Comparison of ENCODE assay signal across 2 cellular contexts in the genomic region with DNA sequence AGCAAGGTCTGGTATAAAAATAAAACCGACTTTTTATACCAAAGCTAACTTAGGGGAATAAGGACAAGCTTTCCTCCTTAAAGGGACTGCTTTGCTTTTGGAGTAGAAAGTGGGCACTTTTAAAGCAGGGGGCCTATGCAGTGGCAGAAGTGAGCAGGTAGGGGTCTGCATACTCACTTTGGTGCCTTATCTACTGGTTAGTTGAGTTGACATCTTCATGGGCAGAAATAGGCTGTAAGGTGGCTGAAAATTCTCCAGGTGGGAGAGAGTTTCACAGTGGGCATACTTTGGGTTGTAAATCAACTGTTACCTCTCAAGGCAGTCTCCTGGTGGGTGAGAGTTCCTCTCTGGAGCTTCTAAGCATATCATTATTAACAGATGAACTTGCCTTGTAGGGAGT.
TF ChIP-seq lines count a peak whose summit lies in the region.

No MANE protein-coding gene starts in this region.

TF ChIP-seq in SK-N-SH, 30 proteins besides CTCF, POLR2A, EP300 and RAD21:
- TF ChIP-seq, protein P1, sequence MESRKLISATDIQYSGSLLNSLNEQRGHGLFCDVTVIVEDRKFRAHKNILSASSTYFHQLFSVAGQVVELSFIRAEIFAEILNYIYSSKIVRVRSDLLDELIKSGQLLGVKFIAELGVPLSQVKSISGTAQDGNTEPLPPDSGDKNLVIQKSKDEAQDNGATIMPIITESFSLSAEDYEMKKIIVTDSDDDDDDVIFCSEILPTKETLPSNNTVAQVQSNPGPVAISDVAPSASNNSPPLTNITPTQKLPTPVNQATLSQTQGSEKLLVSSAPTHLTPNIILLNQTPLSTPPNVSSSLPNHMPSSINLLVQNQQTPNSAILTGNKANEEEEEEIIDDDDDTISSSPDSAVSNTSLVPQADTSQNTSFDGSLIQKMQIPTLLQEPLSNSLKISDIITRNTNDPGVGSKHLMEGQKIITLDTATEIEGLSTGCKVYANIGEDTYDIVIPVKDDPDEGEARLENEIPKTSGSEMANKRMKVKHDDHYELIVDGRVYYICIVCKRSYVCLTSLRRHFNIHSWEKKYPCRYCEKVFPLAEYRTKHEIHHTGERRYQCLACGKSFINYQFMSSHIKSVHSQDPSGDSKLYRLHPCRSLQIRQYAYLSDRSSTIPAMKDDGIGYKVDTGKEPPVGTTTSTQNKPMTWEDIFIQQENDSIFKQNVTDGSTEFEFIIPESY (IDR thresholded peaks at IDR 0.05; ENCODE audit: borderline replicate concordance, low read depth), result no peak
- TF ChIP-seq, protein P2, sequence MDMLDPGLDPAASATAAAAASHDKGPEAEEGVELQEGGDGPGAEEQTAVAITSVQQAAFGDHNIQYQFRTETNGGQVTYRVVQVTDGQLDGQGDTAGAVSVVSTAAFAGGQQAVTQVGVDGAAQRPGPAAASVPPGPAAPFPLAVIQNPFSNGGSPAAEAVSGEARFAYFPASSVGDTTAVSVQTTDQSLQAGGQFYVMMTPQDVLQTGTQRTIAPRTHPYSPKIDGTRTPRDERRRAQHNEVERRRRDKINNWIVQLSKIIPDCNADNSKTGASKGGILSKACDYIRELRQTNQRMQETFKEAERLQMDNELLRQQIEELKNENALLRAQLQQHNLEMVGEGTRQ (IDR thresholded peaks at IDR 0.05; ENCODE audit: borderline replicate concordance, low read depth, low read length), result no peak
- TF ChIP-seq TCF12 (IDR thresholded peaks at IDR 0.05) (no peak), JUND (IDR thresholded peaks at IDR 0.05) (no peak), ELF1 (IDR thresholded peaks at IDR 0.05) (no peak), NRF1 (IDR thresholded peaks at IDR 0.05; ENCODE audit: low read depth, low read length) (no peak), RCOR1 (IDR thresholded peaks at IDR 0.05; ENCODE audit: low read length) (no peak), CHD2 (IDR thresholded peaks at IDR 0.05; ENCODE audit: low read length, partially characterized antibody) (no peak)
- TF ChIP-seq, protein P3, sequence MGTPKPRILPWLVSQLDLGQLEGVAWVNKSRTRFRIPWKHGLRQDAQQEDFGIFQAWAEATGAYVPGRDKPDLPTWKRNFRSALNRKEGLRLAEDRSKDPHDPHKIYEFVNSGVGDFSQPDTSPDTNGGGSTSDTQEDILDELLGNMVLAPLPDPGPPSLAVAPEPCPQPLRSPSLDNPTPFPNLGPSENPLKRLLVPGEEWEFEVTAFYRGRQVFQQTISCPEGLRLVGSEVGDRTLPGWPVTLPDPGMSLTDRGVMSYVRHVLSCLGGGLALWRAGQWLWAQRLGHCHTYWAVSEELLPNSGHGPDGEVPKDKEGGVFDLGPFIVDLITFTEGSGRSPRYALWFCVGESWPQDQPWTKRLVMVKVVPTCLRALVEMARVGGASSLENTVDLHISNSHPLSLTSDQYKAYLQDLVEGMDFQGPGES (IDR thresholded peaks at IDR 0.05; ENCODE audit: low read depth, low read length), result no peak
- TF ChIP-seq, protein P4, sequence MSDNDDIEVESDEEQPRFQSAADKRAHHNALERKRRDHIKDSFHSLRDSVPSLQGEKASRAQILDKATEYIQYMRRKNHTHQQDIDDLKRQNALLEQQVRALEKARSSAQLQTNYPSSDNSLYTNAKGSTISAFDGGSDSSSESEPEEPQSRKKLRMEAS (IDR thresholded peaks at IDR 0.05; ENCODE audit: low read depth), result no peak
- TF ChIP-seq, protein P5, sequence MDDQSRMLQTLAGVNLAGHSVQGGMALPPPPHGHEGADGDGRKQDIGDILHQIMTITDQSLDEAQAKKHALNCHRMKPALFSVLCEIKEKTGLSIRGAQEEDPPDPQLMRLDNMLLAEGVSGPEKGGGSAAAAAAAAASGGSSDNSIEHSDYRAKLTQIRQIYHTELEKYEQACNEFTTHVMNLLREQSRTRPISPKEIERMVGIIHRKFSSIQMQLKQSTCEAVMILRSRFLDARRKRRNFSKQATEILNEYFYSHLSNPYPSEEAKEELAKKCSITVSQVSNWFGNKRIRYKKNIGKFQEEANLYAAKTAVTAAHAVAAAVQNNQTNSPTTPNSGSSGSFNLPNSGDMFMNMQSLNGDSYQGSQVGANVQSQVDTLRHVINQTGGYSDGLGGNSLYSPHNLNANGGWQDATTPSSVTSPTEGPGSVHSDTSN (IDR thresholded peaks at IDR 0.05), result no peak
TF ChIP-seq in SK-N-SH: peak in this region for 0.

TF ChIP-seq in WTC11, 78 proteins besides CTCF, POLR2A, EP300 and RAD21 (continued from another document):
- TF ChIP-seq, protein P6, sequence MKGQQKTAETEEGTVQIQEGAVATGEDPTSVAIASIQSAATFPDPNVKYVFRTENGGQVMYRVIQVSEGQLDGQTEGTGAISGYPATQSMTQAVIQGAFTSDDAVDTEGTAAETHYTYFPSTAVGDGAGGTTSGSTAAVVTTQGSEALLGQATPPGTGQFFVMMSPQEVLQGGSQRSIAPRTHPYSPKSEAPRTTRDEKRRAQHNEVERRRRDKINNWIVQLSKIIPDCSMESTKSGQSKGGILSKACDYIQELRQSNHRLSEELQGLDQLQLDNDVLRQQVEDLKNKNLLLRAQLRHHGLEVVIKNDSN (CRISPR knock-in tag; IDR thresholded peaks at IDR 0.05), result no peak
- TF ChIP-seq ELF4 (CRISPR knock-in tag; IDR thresholded peaks at IDR 0.05; ENCODE audit: low read depth) (no peak), ETV6 (CRISPR knock-in tag; IDR thresholded peaks at IDR 0.05) (no peak), CREM (CRISPR knock-in tag; IDR thresholded peaks at IDR 0.05) (no peak)
